In genomic region chr2:132564065-132564464, GRCh38 we compare ENCODE assay signal across 26 cellular contexts.
"Had no signal": no experiment of that assay in that cellular context is flagged by ENCODE, and none has a peak within 500 bp of the region (broad histone marks: within the 10 kb centered on the region; RNA-seq: fewer than 3 reads in every experiment).

No MANE protein-coding gene starts in this region.

- H3K79me2 ChIP-seq: parathyroid adenoma had no signal

- H3K4me3 Mint-ChIP-seq: central memory CD8-positive, alpha-beta T cell; dendritic cell treated with granulocyte-macrophage colony-stimulating factor and Interleukin-4, amounts not matched to agents 40 ng/mL and 50 ng/mL, for 4 days; naive thymus-derived CD4-positive, alpha-beta T cell; neural crest cell; T-helper 1 cell treated with Interleukin-12 subunit alpha and Interleukin-12 subunit beta and Interleukin-4 antibody, amounts not matched to agents 30 μg/mL and 1 μg/mL, for 36 hours had no signal

- H3K4me1 ChIP-seq: breast epithelium, esophagus squamous epithelium, parathyroid adenoma, psoas muscle, right atrium auricular region, spleen, suprapubic skin, tibial nerve had no signal

- H2AFZ ChIP-seq: parathyroid adenoma had no signal

- FAIRE-seq: TTC549 had no signal

- H3K9me3 Mint-ChIP-seq: dendritic cell treated with granulocyte-macrophage colony-stimulating factor and Interleukin-4, amounts not matched to agents 40 ng/mL and 50 ng/mL, for 4 days; neural crest cell had no signal

- H3K4me3 ChIP-seq: breast epithelium, esophagus squamous epithelium, psoas muscle, right atrium auricular region, spleen, suprapubic skin, tibial nerve had no signal

- H3K27me3 ChIP-seq: breast epithelium, esophagus squamous epithelium, right atrium auricular region, spleen, suprapubic skin, tibial nerve had no signal

- DNase-seq: activated CD4-positive, alpha-beta T cell treated with anti-CD3 and anti-CD28 coated beads for 4 hours; activated CD4-positive, alpha-beta T cell treated with anti-CD3 and anti-CD28 coated beads, Interleukin-2, amount 50 U/mL, for 4 hours; activated T-cell treated with anti-CD3 and anti-CD28 coated beads, Interleukin-2, amount 50 U/mL, for 48 hours; esophagus squamous epithelium; foreskin melanocyte; left cardiac atrium; midbrain; naive thymus-derived CD4-positive, alpha-beta T cell; occipital lobe; psoas muscle; spleen; stimulated activated naive CD4-positive, alpha-beta T cell; T-helper 9 cell had no signal

- H3K36me3 Mint-ChIP-seq: activated naive CD4-positive, alpha-beta T cell treated with anti-CD3 and anti-CD28 coated beads, Interleukin-2, amount 50 U/mL, for 72 hours; naive thymus-derived CD4-positive, alpha-beta T cell had no signal

- H3K27ac ChIP-seq: breast epithelium, esophagus squamous epithelium, parathyroid adenoma, psoas muscle, right atrium auricular region, spleen, suprapubic skin, tibial nerve, VCaP had no signal

- H3K27me3 Mint-ChIP-seq: central memory CD8-positive, alpha-beta T cell had no signal

- ATAC-seq: activated naive CD4-positive, alpha-beta T cell treated with anti-CD3 and anti-CD28 coated beads, Interleukin-2, amount 50 U/mL, for 72 hours; left cardiac atrium; naive thymus-derived CD4-positive, alpha-beta T cell; psoas muscle had no signal

- H3K36me3 ChIP-seq: breast epithelium, esophagus squamous epithelium, right atrium auricular region, spleen, suprapubic skin, tibial nerve had no signal

- H3K27ac Mint-ChIP-seq: activated naive CD4-positive, alpha-beta T cell treated with anti-CD3 and anti-CD28 coated beads, Interleukin-2, amount 50 U/mL, for 72 hours; activated T-helper 2 cell treated with anti-CD3 and anti-CD28 coated beads, Interferon-gamma antibody, Interleukin-2, Interleukin-4, amounts not matched to agents 10 μg/mL and 5 μg/mL and 100 μg/mL, durations not matched to agents 14 hours and 24 hours and 36 hours; dendritic cell treated with granulocyte-macrophage colony-stimulating factor and Interleukin-4, amounts not matched to agents 40 ng/mL and 50 ng/mL, for 4 days; naive thymus-derived CD4-positive, alpha-beta T cell; T-helper 1 cell treated with Interleukin-12 subunit alpha and Interleukin-12 subunit beta and Interleukin-4 antibody, amounts not matched to agents 30 μg/mL and 1 μg/mL, for 36 hours had no signal

- H3K9ac ChIP-seq: parathyroid adenoma had no signal

- H3K9me3 ChIP-seq: breast epithelium, esophagus squamous epithelium, psoas muscle, right atrium auricular region, spleen, suprapubic skin, tibial nerve had no signal

- H3K4me1 Mint-ChIP-seq: central memory CD8-positive, alpha-beta T cell; naive thymus-derived CD4-positive, alpha-beta T cell; neural crest cell had no signal
